Comparison of ENCODE assay signal across 33 cellular contexts in genomic region chr11:46762248-46762647, GRCh38. TPM values are rescaled to one million over a fixed set of nuclear protein-coding genes. Genes with fewer than 3 reads are reported as not detected.
"Had no signal": no experiment of that assay in that cellular context is flagged by ENCODE, and none has a peak within 500 bp of the region (broad histone marks: within the 10 kb centered on the region; RNA-seq: fewer than 3 reads in every experiment).

No MANE protein-coding gene starts in this region.

- H3K27me3 Mint-ChIP-seq: activated CD4-positive, alpha-beta memory T cell treated with anti-CD3 and anti-CD28 coated beads for 36 hours; activated CD4-positive, alpha-beta T cell treated with anti-CD3 and anti-CD28 coated beads for 36 hours; activated CD4-positive, alpha-beta T cell treated with anti-CD3 and anti-CD28 coated beads, Interleukin-2, amount 10 ng/mL, durations not matched to agents 24 days and 14 days; activated CD8-positive, alpha-beta memory T cell treated with anti-CD3 and anti-CD28 coated beads, Interleukin-2, amount 10 ng/mL, durations not matched to agents 7 days and 5 days; activated naive CD4-positive, alpha-beta T cell treated with anti-CD3 and anti-CD28 coated beads, Interleukin-2, amount 50 U/mL, for 24 hours; dendritic cell treated with granulocyte-macrophage colony-stimulating factor and Interleukin-4, amounts not matched to agents 40 ng/mL and 50 ng/mL, for 4 days; effector memory CD8-positive, alpha-beta T cell; T-helper 17 cell had no signal

- H3K27me3 ChIP-seq: brain microvascular endothelial cell, esophagus squamous epithelium had no signal

- ATAC-seq: activated CD4-positive, alpha-beta T cell treated with anti-CD3 and anti-CD28 coated beads for 36 hours; activated CD8-positive, alpha-beta memory T cell treated with anti-CD3 and anti-CD28 coated beads, Interleukin-2, amount 10 ng/mL, durations not matched to agents 7 days and 5 days; activated CD8-positive, alpha-beta T cell treated with anti-CD3 and anti-CD28 coated beads, Interleukin-2, amount 10 ng/mL, durations not matched to agents 7 days and 5 days; effector memory CD8-positive, alpha-beta T cell; T-helper 17 cell had no signal

- H3K9me3 Mint-ChIP-seq: activated CD4-positive, alpha-beta memory T cell treated with anti-CD3 and anti-CD28 coated beads for 36 hours; activated CD4-positive, alpha-beta T cell treated with anti-CD3 and anti-CD28 coated beads, Interleukin-2, amount 10 ng/mL, durations not matched to agents 24 days and 14 days; activated naive CD4-positive, alpha-beta T cell treated with anti-CD3 and anti-CD28 coated beads for 36 hours; activated naive CD4-positive, alpha-beta T cell treated with anti-CD3 and anti-CD28 coated beads, Interleukin-2, amount 50 U/mL, for 24 hours; activated T-helper 1 cell treated with anti-CD3 and anti-CD28 coated beads, Interleukin-12 subunit alpha, Interleukin-12 subunit beta, Interleukin-2, Interleukin-4 antibody, amounts not matched to agents 30 ng/mL and 10 ng/mL and 1 ng/mL, durations not matched to agents 14 hours and 24 hours and 36 hours; activated T-helper 2 cell treated with anti-CD3 and anti-CD28 coated beads, Interferon-gamma antibody, Interleukin-2, Interleukin-4, amounts not matched to agents 10 μg/mL and 5 μg/mL and 100 μg/mL, durations not matched to agents 14 hours and 24 hours and 36 hours; dendritic cell treated with granulocyte-macrophage colony-stimulating factor and Interleukin-4, amounts not matched to agents 40 ng/mL and 50 ng/mL, for 4 days; effector memory CD8-positive, alpha-beta T cell; T-helper 2 cell treated with Interferon-gamma antibody and Interleukin-4, amounts not matched to agents 5 μg/mL and 100 μg/mL, for 36 hours had no signal

- DNase-seq: activated CD4-positive, alpha-beta memory T cell treated with anti-CD3 and anti-CD28 coated beads for 36 hours; activated CD4-positive, alpha-beta T cell treated with anti-CD3 and anti-CD28 coated beads for 36 hours; activated CD4-positive, alpha-beta T cell treated with anti-CD3 and anti-CD28 coated beads, Interleukin-2, amount 10 ng/mL, durations not matched to agents 24 days and 14 days; activated CD4-positive, CD25-positive, alpha-beta regulatory T cell; activated CD4-positive, CD25-positive, alpha-beta regulatory T cell treated with anti-CD3 and anti-CD28 coated beads, Interleukin-2, amount 50 U/mL, for 72 hours; activated CD8-positive, alpha-beta memory T cell treated with anti-CD3 and anti-CD28 coated beads, Interleukin-2, amount 10 ng/mL, durations not matched to agents 7 days and 5 days; activated CD8-positive, alpha-beta memory T cell treated with anti-CD3 and anti-CD28 coated beads, Interleukin-2, amount 50 U/mL, for 4 hours; activated CD8-positive, alpha-beta T cell treated with anti-CD3 and anti-CD28 coated beads, Interleukin-2, amount 10 ng/mL, durations not matched to agents 7 days and 5 days; activated effector memory CD4-positive, alpha-beta T cell treated with anti-CD3 and anti-CD28 coated beads, Interleukin-2, amount 50 U/mL, for 16 hours; activated naive CD4-positive, alpha-beta T cell treated with anti-CD3 and anti-CD28 coated beads for 36 hours; activated T-cell treated with anti-CD3 and anti-CD28 coated beads, Interleukin-2, amount 50 U/mL, for 1 hour; activated T-cell treated with anti-CD3 and anti-CD28 coated beads, Interleukin-2, amount 50 U/mL, for 48 hours; amniotic stem cell; brain microvascular endothelial cell; effector CD4-positive, alpha-beta T cell; effector memory CD8-positive, alpha-beta T cell; esophagus squamous epithelium; foreskin melanocyte; T-helper 1 cell; T-helper 17 cell; T1000 had no signal

- H3K4me1 ChIP-seq: esophagus squamous epithelium had no signal

- H3K4me1 Mint-ChIP-seq: activated CD4-positive, alpha-beta T cell treated with anti-CD3 and anti-CD28 coated beads for 36 hours; activated CD4-positive, alpha-beta T cell treated with anti-CD3 and anti-CD28 coated beads, Interleukin-2, amount 10 ng/mL, durations not matched to agents 24 days and 14 days; activated CD8-positive, alpha-beta memory T cell treated with anti-CD3 and anti-CD28 coated beads, Interleukin-2, amount 10 ng/mL, durations not matched to agents 7 days and 5 days; activated naive CD4-positive, alpha-beta T cell treated with anti-CD3 and anti-CD28 coated beads, Interleukin-2, amount 50 U/mL, for 24 hours had no signal

- H3K9me3 ChIP-seq: esophagus squamous epithelium had no signal

- H3K27ac Mint-ChIP-seq: activated CD4-positive, alpha-beta memory T cell treated with anti-CD3 and anti-CD28 coated beads for 36 hours; activated CD4-positive, alpha-beta T cell treated with anti-CD3 and anti-CD28 coated beads for 36 hours; activated CD4-positive, alpha-beta T cell treated with anti-CD3 and anti-CD28 coated beads, Interleukin-2, amount 10 ng/mL, durations not matched to agents 24 days and 14 days; activated CD8-positive, alpha-beta memory T cell treated with anti-CD3 and anti-CD28 coated beads, Interleukin-2, amount 10 ng/mL, durations not matched to agents 7 days and 5 days; activated CD8-positive, alpha-beta T cell treated with anti-CD3 and anti-CD28 coated beads, Interleukin-2, amount 10 ng/mL, durations not matched to agents 7 days and 5 days; activated naive CD4-positive, alpha-beta T cell treated with anti-CD3 and anti-CD28 coated beads for 36 hours; activated naive CD4-positive, alpha-beta T cell treated with anti-CD3 and anti-CD28 coated beads, Interleukin-2, amount 50 U/mL, for 24 hours; activated T-helper 1 cell treated with anti-CD3 and anti-CD28 coated beads, Interleukin-12 subunit alpha, Interleukin-12 subunit beta, Interleukin-2, Interleukin-4 antibody, amounts not matched to agents 30 ng/mL and 10 ng/mL and 1 ng/mL, durations not matched to agents 14 hours and 24 hours and 36 hours; activated T-helper 2 cell treated with anti-CD3 and anti-CD28 coated beads, Interferon-gamma antibody, Interleukin-2, Interleukin-4, amounts not matched to agents 10 μg/mL and 5 μg/mL and 100 μg/mL, durations not matched to agents 14 hours and 24 hours and 36 hours; dendritic cell treated with granulocyte-macrophage colony-stimulating factor and Interleukin-4, amounts not matched to agents 40 ng/mL and 50 ng/mL, for 4 days; effector memory CD8-positive, alpha-beta T cell; T-helper 17 cell; T-helper 2 cell treated with Interferon-gamma antibody and Interleukin-4, amounts not matched to agents 5 μg/mL and 100 μg/mL, for 36 hours had no signal

- H3K27ac ChIP-seq: brain microvascular endothelial cell, coronary artery, epithelial cell of prostate, esophagus squamous epithelium had no signal

- H3K4me3 Mint-ChIP-seq: activated CD4-positive, alpha-beta memory T cell treated with anti-CD3 and anti-CD28 coated beads for 36 hours; activated CD4-positive, alpha-beta T cell treated with anti-CD3 and anti-CD28 coated beads for 36 hours; activated CD4-positive, alpha-beta T cell treated with anti-CD3 and anti-CD28 coated beads, Interleukin-2, amount 10 ng/mL, durations not matched to agents 24 days and 14 days; activated CD8-positive, alpha-beta memory T cell treated with anti-CD3 and anti-CD28 coated beads, Interleukin-2, amount 10 ng/mL, durations not matched to agents 7 days and 5 days; activated CD8-positive, alpha-beta T cell treated with anti-CD3 and anti-CD28 coated beads, Interleukin-2, amount 10 ng/mL, durations not matched to agents 7 days and 5 days; activated naive CD4-positive, alpha-beta T cell treated with anti-CD3 and anti-CD28 coated beads for 36 hours; activated naive CD4-positive, alpha-beta T cell treated with anti-CD3 and anti-CD28 coated beads, Interleukin-2, amount 50 U/mL, for 24 hours; activated T-helper 1 cell treated with anti-CD3 and anti-CD28 coated beads, Interleukin-12 subunit alpha, Interleukin-12 subunit beta, Interleukin-2, Interleukin-4 antibody, amounts not matched to agents 30 ng/mL and 10 ng/mL and 1 ng/mL, durations not matched to agents 14 hours and 24 hours and 36 hours; dendritic cell treated with granulocyte-macrophage colony-stimulating factor and Interleukin-4, amounts not matched to agents 40 ng/mL and 50 ng/mL, for 4 days; effector memory CD8-positive, alpha-beta T cell; T-helper 17 cell; T-helper 2 cell treated with Interferon-gamma antibody and Interleukin-4, amounts not matched to agents 5 μg/mL and 100 μg/mL, for 36 hours had no signal

- H3K4me3 ChIP-seq: coronary artery, esophagus squamous epithelium had no signal

RNA-seq across cellular contexts. Expression of gene F2, which starts 43.2 kb away (rescaled TPM):
- total RNA-seq: activated CD4-positive, alpha-beta T cell treated with anti-CD3 and anti-CD28 coated beads for 36 hours; activated CD8-positive, alpha-beta memory T cell treated with anti-CD3 and anti-CD28 coated beads for 36 hours; activated CD8-positive, alpha-beta memory T cell treated with anti-CD3 and anti-CD28 coated beads, Interleukin-2, amount 10 ng/mL, durations not matched to agents 7 days and 5 days; activated naive CD4-positive, alpha-beta T cell treated with anti-CD3 and anti-CD28 coated beads for 36 hours; activated T-helper 1 cell treated with anti-CD3 and anti-CD28 coated beads, Interleukin-12 subunit alpha, Interleukin-12 subunit beta, Interleukin-2, Interleukin-4 antibody, amounts not matched to agents 30 ng/mL and 10 ng/mL and 1 ng/mL, durations not matched to agents 14 hours and 24 hours and 36 hours; cardiac septum; endothelial cell of umbilical vein; fibroblast of lung; fibroblast of villous mesenchyme; T-helper 17 cell had no signal
